9 cellular contexts compared by ENCODE assay signal in genomic region chr1:17586172-17586963, GRCh38. TPM values are rescaled to one million over a fixed set of nuclear protein-coding genes. Genes with fewer than 3 reads are reported as not detected.
DNase-seq lines count a peak whose midpoint lies in the region; ATAC-seq and TF ChIP-seq lines count a peak whose summit lies in the region.
"Had no signal": no experiment of that assay in that cellular context is flagged by ENCODE, and none has a peak within 500 bp of the region (broad histone marks: within the 10 kb centered on the region; RNA-seq: fewer than 3 reads in every experiment).

No MANE protein-coding gene starts in this region.

- H3K27ac ChIP-seq in dorsolateral prefrontal cortex: peak overlapping the region in 9 of 59 donors; percentile 26 to 70 (median 59)

- peak; percentile 50 for DNase-seq in NCI-H82 (lab: John Stamatoyannopoulos, UW)
- no peak for DNase-seq in NCI-H82 treated with DMSO at 0.1 percent for 48 hours (lab: John Stamatoyannopoulos, UW; ENCODE audit: unreplicated experiment)
- DNase-seq in astrocyte of the hippocampus (ENCODE audit: low read depth, low spot score): peak; percentile 79
- DNase-seq in kidney tubule cell (ENCODE audit: low spot score): peak; percentile 84
- no peak for DNase-seq in type B pancreatic cell (ENCODE audit: extremely low spot score, unreplicated experiment)
- no peak for DNase-seq in BE2C
- DNase-seq in dorsolateral prefrontal cortex: no peak

- H3K27me3 Mint-ChIP-seq in type B pancreatic cell: no peaks in the 10 kb centered on the region

- TF ChIP-seq CTCF in type B pancreatic cell (conservative IDR thresholded peaks at IDR 0.05) (no peak), BE2C (IDR thresholded peaks at IDR 0.05; ENCODE audit: low read depth, low read length) (no peak), dorsolateral prefrontal cortex (IDR thresholded peaks at IDR 0.05 in 54 of 56, conservative IDR thresholded peaks at IDR 0.05 in 2 of 56; ENCODE audit: low read depth in 1 of 56, partially characterized antibody in 56 of 56) (no peak)

- H3K9me3 Mint-ChIP-seq in type B pancreatic cell: no peaks in the 10 kb centered on the region

- H3K4me1 Mint-ChIP-seq in type B pancreatic cell (ENCODE audit: unreplicated experiment): peaks cover 55% of the 10 kb centered on the region
- H3K4me1 Mint-ChIP-seq: B cell had no signal

- peak overlapping the region; percentile 84 for H3K27ac Mint-ChIP-seq in type B pancreatic cell
- H3K27ac Mint-ChIP-seq: B cell had no signal

- no peaks in the 10 kb centered on the region for H3K36me3 ChIP-seq in BE2C

- H3K4me3 Mint-ChIP-seq in type B pancreatic cell: peak overlapping the region; percentile 57
- H3K4me3 Mint-ChIP-seq: B cell had no signal

- ATAC-seq in HG02973 (IDR thresholded peaks at IDR 0.05; ENCODE audit: unreplicated experiment): no peak

- intact Hi-C loops in dorsolateral prefrontal cortex (cut with DNase I): no loop called here

- peaks cover 18% of the 10 kb centered on the region for H3K4me1 ChIP-seq in BE2C

- no peaks in the 10 kb centered on the region for H3K9me3 ChIP-seq in BE2C

- H3K4me3 ChIP-seq in BE2C (ENCODE audit: low read depth, low read length): no peak overlapping the region
- no peak overlapping the region for H3K4me3 ChIP-seq in dorsolateral prefrontal cortex

- peaks cover 8% of the 10 kb centered on the region for H3K36me3 Mint-ChIP-seq in type B pancreatic cell

- H3K27me3 ChIP-seq in BE2C (no peaks in the 10 kb centered on the region), dorsolateral prefrontal cortex (no peaks in the 10 kb centered on the region)

RNA-seq across cellular contexts. Expression of gene ARHGEF10L, which starts 46.9 kb away (rescaled TPM):
- 36.0 and 48.0 TPM in 2 replicates for total RNA-seq in type B pancreatic cell (ENCODE audit: low replicate concordance)
- 15.4 TPM for polyA plus RNA-seq in BE2C (2012; ENCODE audit: insufficient read depth, insufficient read length, low read depth)
- total RNA-seq in dorsolateral prefrontal cortex: 10 to 100 TPM; 25.8 to 86.0 (median 36.9) TPM

Comparison
In these comparisons a context has a peak if more than half of its experiments do, and no peak if none do; other contexts are left out.
1. DNase-seq: peak in NCI-H82 (single experiment), astrocyte of the hippocampus (single experiment) and kidney tubule cell (single experiment); none in NCI-H82 treated with DMSO at 0.1 percent for 48 hours (single experiment), type B pancreatic cell (single experiment), BE2C (single experiment) and dorsolateral prefrontal cortex (0 of 10).